In the genomic region with DNA sequence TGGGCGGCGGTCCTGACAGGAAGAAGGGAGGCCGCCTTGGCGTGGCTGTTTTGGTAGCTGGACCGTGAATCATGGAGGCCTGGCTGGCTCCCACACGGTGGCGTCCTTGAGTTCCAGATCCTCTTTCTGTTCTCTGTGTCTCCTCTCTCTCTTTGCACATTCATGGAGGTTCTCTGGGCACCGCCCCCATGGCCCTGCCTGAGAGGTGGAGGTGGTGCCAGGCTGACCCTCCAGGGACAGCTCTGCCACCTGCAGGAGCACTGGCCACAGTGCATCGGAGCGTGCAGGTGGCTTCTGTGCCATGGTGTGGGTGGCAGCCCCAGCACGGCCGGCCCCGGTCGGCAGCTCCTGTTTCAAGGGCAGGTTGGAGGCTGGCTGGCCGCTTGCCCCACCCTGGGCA, we compare ENCODE assay signal across 7 cellular contexts. TPM values are rescaled to one million over a fixed set of nuclear protein-coding genes. Genes with fewer than 3 reads are reported as not detected.
DNase-seq lines count a peak whose midpoint lies in the region; ATAC-seq, FAIRE-seq and TF ChIP-seq lines count a peak whose summit lies in the region.
"Not testable (repeated sequence)": the region's sequence is repeated elsewhere in the genome, so short reads cannot be mapped to it uniquely, and the experiment has no call there.

No MANE protein-coding gene starts in this region.

- H3K4me1 ChIP-seq in Panc1 (ENCODE audit: control insufficient read depth, insufficient read depth, low read length): not testable (repeated sequence)

- H3K27ac ChIP-seq in Panc1 (ENCODE audit: low read length): not testable (repeated sequence)

- H3K36me3 ChIP-seq in Panc1 (ENCODE audit: control insufficient read depth, insufficient read depth, low read length): not testable (repeated sequence)

- intact Hi-C loops in Panc1 (cut with micrococcal nuclease; ENCODE audit: unreplicated experiment); left ventricle myocardium superior (cut with micrococcal nuclease); natural killer cell (cut with micrococcal nuclease): not testable (repeated sequence)

- H3K27me3 ChIP-seq in Panc1 (ENCODE audit: control insufficient read depth, insufficient read depth, low read length): not testable (repeated sequence)

- CTCF ChIA-PET in Panc1 (lab: Charles Lee): not testable (repeated sequence)

- not testable (repeated sequence) for H3K4me1 Mint-ChIP-seq in activated naive CD8-positive, alpha-beta T cell treated with anti-CD3 and anti-CD28 coated beads, Interleukin-2, amount 50 U/mL, for 24 hours; natural killer cell

- in situ Hi-C loops in Panc1 (cut with HindIII; ENCODE audit: low pct_unique_long_range_greater_than_20kb, low sequenced_read_pairs): not testable (repeated sequence)

- not testable (repeated sequence) for DNase-seq in GM12891 (ENCODE audit: insufficient read length, low spot score); Panc1 (ENCODE audit: low read depth, low spot score); activated naive CD8-positive, alpha-beta T cell treated with anti-CD3 and anti-CD28 coated beads, Interleukin-2, amount 50 U/mL, for 24 hours; natural killer cell
- DNase-seq in activated CD8-positive, alpha-beta memory T cell treated with anti-CD3 and anti-CD28 coated beads for 24 hours: peak; percentile 67
- peak; percentile 41 for DNase-seq in left ventricle myocardium superior

- POLR2A ChIA-PET in Panc1 (lab: Charles Lee): not testable (repeated sequence)

- not testable (repeated sequence) for H3K4me3 ChIP-seq in Panc1 (ENCODE audit: low read depth in 2 of 2, low read length in 2 of 2)

- not testable (repeated sequence) for H3K4me3 Mint-ChIP-seq in activated naive CD8-positive, alpha-beta T cell treated with anti-CD3 and anti-CD28 coated beads, Interleukin-2, amount 50 U/mL, for 24 hours; natural killer cell

- BruUV-seq in Panc1 (replicated peaks; lab: Mats Ljungman, UMichigan): not testable (repeated sequence)

- TF ChIP-seq CTCF in Panc1 (IDR thresholded peaks at IDR 0.05); natural killer cell (IDR thresholded peaks at IDR 0.05): not testable (repeated sequence)

- H3K9me3 Mint-ChIP-seq in activated naive CD8-positive, alpha-beta T cell treated with anti-CD3 and anti-CD28 coated beads, Interleukin-2, amount 50 U/mL, for 24 hours; natural killer cell: not testable (repeated sequence)

- not testable (repeated sequence) for H3K36me3 Mint-ChIP-seq in activated naive CD8-positive, alpha-beta T cell treated with anti-CD3 and anti-CD28 coated beads, Interleukin-2, amount 50 U/mL, for 24 hours (ENCODE audit: low read depth); natural killer cell

- H3K27ac Mint-ChIP-seq in activated naive CD8-positive, alpha-beta T cell treated with anti-CD3 and anti-CD28 coated beads, Interleukin-2, amount 50 U/mL, for 24 hours; natural killer cell: not testable (repeated sequence)

- H3K27me3 Mint-ChIP-seq in activated naive CD8-positive, alpha-beta T cell treated with anti-CD3 and anti-CD28 coated beads, Interleukin-2, amount 50 U/mL, for 24 hours; natural killer cell (ENCODE audit: low read depth in 2 of 2): not testable (repeated sequence)

- not testable (repeated sequence) for TF ChIP-seq POLR2A in GM12891 (IDR thresholded peaks at IDR 0.05; ENCODE audit: low read depth, low read length)

- peak; percentile 43 for ATAC-seq in HG02588 (IDR thresholded peaks at IDR 0.05; ENCODE audit: unreplicated experiment)
- ATAC-seq in Panc1: peak; percentile 65; the same call in 1 of the 2 replicates
- ATAC-seq in activated naive CD8-positive, alpha-beta T cell treated with anti-CD3 and anti-CD28 coated beads, Interleukin-2, amount 50 U/mL, for 24 hours: peak; percentile 60
- peak; percentile 44 for ATAC-seq in left ventricle myocardium superior
- peak; percentile 49 to 73 (median 66) for ATAC-seq in natural killer cell

- FAIRE-seq in GM12891 (lab: Jason Lieb, UNC): peak; percentile 97

- not testable (repeated sequence) for H3K9me3 ChIP-seq in Panc1 (ENCODE audit: control insufficient read depth, insufficient read depth, low read depth, low read length)

RNA-seq across cellular contexts. Expression of a gene that starts 4.6 kb away (rescaled TPM):
- polyA plus RNA-seq in GM12891 (2012; ENCODE audit: low read depth, missing spikeins): 20.6 TPM
- total RNA-seq in Panc1 (2021; ENCODE audit: unreplicated experiment) (10.1 TPM), left ventricle myocardium superior (141 TPM), natural killer cell (10 to 100 TPM; 24.8 to 37.1 (median 27.8) TPM)
- polyA plus RNA-seq in Panc1 (2012; ENCODE audit: insufficient read length): 57.9 TPM

RNA-seq across cellular contexts. Expression of a gene that starts 30.8 kb away (rescaled TPM):
- 3.5 TPM for polyA plus RNA-seq in GM12891 (2012; ENCODE audit: low read depth, missing spikeins)
- total RNA-seq in Panc1 (2021; ENCODE audit: unreplicated experiment) (6.8 TPM), left ventricle myocardium superior (8.7 TPM), natural killer cell (10 to 100 TPM; 28.5 to 32.7 (median 32.7) TPM)
- polyA plus RNA-seq in Panc1 (2012; ENCODE audit: insufficient read length): 3.2 TPM
